In the genomic region with DNA sequence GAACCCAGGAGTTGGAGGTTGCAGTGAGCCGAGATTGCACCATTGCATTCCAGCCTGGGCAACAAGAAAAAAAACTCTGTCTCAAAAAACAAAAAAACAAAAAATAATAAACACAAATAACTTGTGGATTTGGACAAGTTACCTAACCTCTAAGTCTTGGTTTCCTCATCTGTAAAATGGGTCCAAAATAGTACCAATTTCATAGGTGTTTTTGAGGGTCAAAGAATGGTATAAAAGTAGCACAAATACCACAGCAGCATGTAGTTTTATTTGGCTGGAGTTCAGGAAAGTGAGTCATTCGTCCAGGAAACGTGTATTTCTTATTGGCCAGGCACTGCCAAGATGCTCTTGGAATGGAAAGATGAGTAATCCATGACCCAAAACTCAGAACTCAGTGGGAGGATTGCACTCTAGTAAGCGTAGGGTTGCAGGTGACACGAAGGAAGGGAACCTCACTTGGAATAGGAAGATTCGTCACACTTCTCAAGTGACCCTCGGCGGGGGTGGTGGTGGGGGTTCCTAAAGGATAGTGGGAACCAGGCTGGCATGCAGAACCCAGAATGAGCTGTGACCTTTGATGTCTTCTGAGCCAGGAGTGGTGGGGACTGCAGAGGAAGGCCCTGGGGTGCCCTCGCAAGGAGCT, we compare ENCODE assay signal across 1 cellular context.
TF ChIP-seq lines count a peak whose summit lies in the region.

No MANE protein-coding gene starts in this region.

TF ChIP-seq in A549, 52 proteins besides CTCF, POLR2A, EP300 and RAD21 (continued from another document):
- TF ChIP-seq ESRRA (IDR thresholded peaks at IDR 0.05; ENCODE audit: borderline replicate concordance, low read length) = no peak
- TF ChIP-seq FOXS1 (CRISPR knock-in tag; IDR thresholded peaks at IDR 0.05) = no peak
- no peak for TF ChIP-seq BHLHE40 (IDR thresholded peaks at IDR 0.05; ENCODE audit: low read depth, low read length)
- TF ChIP-seq, protein P1, sequence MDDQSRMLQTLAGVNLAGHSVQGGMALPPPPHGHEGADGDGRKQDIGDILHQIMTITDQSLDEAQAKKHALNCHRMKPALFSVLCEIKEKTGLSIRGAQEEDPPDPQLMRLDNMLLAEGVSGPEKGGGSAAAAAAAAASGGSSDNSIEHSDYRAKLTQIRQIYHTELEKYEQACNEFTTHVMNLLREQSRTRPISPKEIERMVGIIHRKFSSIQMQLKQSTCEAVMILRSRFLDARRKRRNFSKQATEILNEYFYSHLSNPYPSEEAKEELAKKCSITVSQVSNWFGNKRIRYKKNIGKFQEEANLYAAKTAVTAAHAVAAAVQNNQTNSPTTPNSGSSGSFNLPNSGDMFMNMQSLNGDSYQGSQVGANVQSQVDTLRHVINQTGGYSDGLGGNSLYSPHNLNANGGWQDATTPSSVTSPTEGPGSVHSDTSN (IDR thresholded peaks at IDR 0.05) = no peak
- TF ChIP-seq, protein P2, sequence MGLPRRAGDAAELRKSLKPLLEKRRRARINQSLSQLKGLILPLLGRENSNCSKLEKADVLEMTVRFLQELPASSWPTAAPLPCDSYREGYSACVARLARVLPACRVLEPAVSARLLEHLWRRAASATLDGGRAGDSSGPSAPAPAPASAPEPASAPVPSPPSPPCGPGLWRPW (IDR thresholded peaks at IDR 0.05) = no peak
- no peak for TF ChIP-seq MYC (IDR thresholded peaks at IDR 0.05; ENCODE audit: borderline replicate concordance, low read length)
- TF ChIP-seq CHD4 (IDR thresholded peaks at IDR 0.05; ENCODE audit: borderline replicate concordance) = peak; percentile 52; the same call in 1 of the 2 replicates
- TF ChIP-seq HOXA7 (CRISPR knock-in tag; IDR thresholded peaks at IDR 0.05) = no peak
- TF ChIP-seq KDM5A (IDR thresholded peaks at IDR 0.05) = no peak
- TF ChIP-seq, protein P3, sequence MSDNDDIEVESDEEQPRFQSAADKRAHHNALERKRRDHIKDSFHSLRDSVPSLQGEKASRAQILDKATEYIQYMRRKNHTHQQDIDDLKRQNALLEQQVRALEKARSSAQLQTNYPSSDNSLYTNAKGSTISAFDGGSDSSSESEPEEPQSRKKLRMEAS (IDR thresholded peaks at IDR 0.05) = peak; percentile 47
- TF ChIP-seq, protein P4, sequence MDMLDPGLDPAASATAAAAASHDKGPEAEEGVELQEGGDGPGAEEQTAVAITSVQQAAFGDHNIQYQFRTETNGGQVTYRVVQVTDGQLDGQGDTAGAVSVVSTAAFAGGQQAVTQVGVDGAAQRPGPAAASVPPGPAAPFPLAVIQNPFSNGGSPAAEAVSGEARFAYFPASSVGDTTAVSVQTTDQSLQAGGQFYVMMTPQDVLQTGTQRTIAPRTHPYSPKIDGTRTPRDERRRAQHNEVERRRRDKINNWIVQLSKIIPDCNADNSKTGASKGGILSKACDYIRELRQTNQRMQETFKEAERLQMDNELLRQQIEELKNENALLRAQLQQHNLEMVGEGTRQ (IDR thresholded peaks at IDR 0.05) = no peak
- TF ChIP-seq, protein P5, sequence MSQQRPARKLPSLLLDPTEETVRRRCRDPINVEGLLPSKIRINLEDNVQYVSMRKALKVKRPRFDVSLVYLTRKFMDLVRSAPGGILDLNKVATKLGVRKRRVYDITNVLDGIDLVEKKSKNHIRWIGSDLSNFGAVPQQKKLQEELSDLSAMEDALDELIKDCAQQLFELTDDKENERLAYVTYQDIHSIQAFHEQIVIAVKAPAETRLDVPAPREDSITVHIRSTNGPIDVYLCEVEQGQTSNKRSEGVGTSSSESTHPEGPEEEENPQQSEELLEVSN (IDR thresholded peaks at IDR 0.05; ENCODE audit: borderline replicate concordance, low read depth) = no peak
TF ChIP-seq in A549: peak in this region for 9.
